Comparison of ENCODE assay signal across 1 cellular context in genomic region chr11:10659339-10660216, GRCh38.
A peak's percentile ranks its signal among the peaks of the same experiment; 100 is the strongest.
TF ChIP-seq lines count a peak whose summit lies in the region.

No MANE protein-coding gene starts in this region.

TF ChIP-seq in HepG2, 621 proteins besides CTCF, POLR2A, EP300 and RAD21 (continued from another document and continues in another):
- TF ChIP-seq KIAA2018 (CRISPR knock-in tag; IDR thresholded peaks at IDR 0.05; ENCODE audit: borderline replicate concordance), result no peak
- TF ChIP-seq KAT8 (CRISPR knock-in tag; IDR thresholded peaks at IDR 0.05), result peak; percentile 40; the same call in 1 of the 2 replicates
- no peak for TF ChIP-seq ZNF432 (CRISPR knock-in tag; IDR thresholded peaks at IDR 0.05; ENCODE audit: borderline replicate concordance)
- 0 out of 2 replicates have a peak, but pooled peaks have one; percentile 22 for TF ChIP-seq ISL2 (CRISPR knock-in tag; IDR thresholded peaks at IDR 0.05)
- no peak for TF ChIP-seq ZNF564 (CRISPR knock-in tag; IDR thresholded peaks at IDR 0.05)
- peak; percentile 99 for TF ChIP-seq FOSL2 (CRISPR knock-in tag; IDR thresholded peaks at IDR 0.05)
- no peak for TF ChIP-seq ZBTB10 (CRISPR knock-in tag; IDR thresholded peaks at IDR 0.05; ENCODE audit: borderline replicate concordance)
- no peak for TF ChIP-seq ZNF576 (CRISPR knock-in tag; IDR thresholded peaks at IDR 0.05)
- no peak for TF ChIP-seq ZNF780A (CRISPR knock-in tag; IDR thresholded peaks at IDR 0.05)
- TF ChIP-seq THAP11 (CRISPR knock-in tag; IDR thresholded peaks at IDR 0.05), result 0 out of 2 replicates have a peak, but pooled peaks have one; percentile 29
- TF ChIP-seq SOX6 (IDR thresholded peaks at IDR 0.05), result no peak
- TF ChIP-seq SOX6 (CRISPR knock-in tag; IDR thresholded peaks at IDR 0.05), result peak; percentile 15; the same call in 1 of the 2 replicates
- no peak for TF ChIP-seq ZBTB14 (CRISPR knock-in tag; IDR thresholded peaks at IDR 0.05)
- TF ChIP-seq CEBPB (IDR thresholded peaks at IDR 0.05; ENCODE audit: borderline replicate concordance, low read depth, low read length), result peak; percentile 64; the same call in 1 of the 2 replicates
- no peak for TF ChIP-seq ZNF572 (CRISPR knock-in tag; IDR thresholded peaks at IDR 0.05)
- TF ChIP-seq JUN (CRISPR knock-in tag; IDR thresholded peaks at IDR 0.05), result peak; percentile 78
- TF ChIP-seq CC2D1A (CRISPR knock-in tag; IDR thresholded peaks at IDR 0.05), result no peak
- TF ChIP-seq RXRA (CRISPR knock-in tag; IDR thresholded peaks at IDR 0.05), result peak; percentile 70; the same call in 1 of the 2 replicates
- TF ChIP-seq RBFOX2 (IDR thresholded peaks at IDR 0.05; ENCODE audit: low read depth, low read length), result no peak
- no peak for TF ChIP-seq ARID4A (CRISPR knock-in tag; IDR thresholded peaks at IDR 0.05; ENCODE audit: borderline replicate concordance)
- no peak for TF ChIP-seq ADNP (CRISPR knock-in tag; IDR thresholded peaks at IDR 0.05)
- peak; percentile 18; the same call in 1 of the 2 replicates for TF ChIP-seq BCL6 (CRISPR knock-in tag; IDR thresholded peaks at IDR 0.05)
- no peak for TF ChIP-seq ZBTB7A (CRISPR knock-in tag; IDR thresholded peaks at IDR 0.05)
- TF ChIP-seq MLXIP (CRISPR knock-in tag; IDR thresholded peaks at IDR 0.05; ENCODE audit: borderline replicate concordance), result no peak
- no peak for TF ChIP-seq NCOA1 (CRISPR knock-in tag; IDR thresholded peaks at IDR 0.05)
- no peak for TF ChIP-seq HNRNPLL (IDR thresholded peaks at IDR 0.05; ENCODE audit: low read depth, low read length, poor library complexity, severe bottlenecking)
- TF ChIP-seq ZNF205 (CRISPR knock-in tag; IDR thresholded peaks at IDR 0.05), result 0 out of 2 replicates have a peak, but pooled peaks have one; percentile 28
- no peak for TF ChIP-seq HNF1B (CRISPR knock-in tag; IDR thresholded peaks at IDR 0.05)
- no peak for TF ChIP-seq ZNF75D (CRISPR knock-in tag; IDR thresholded peaks at IDR 0.05; ENCODE audit: borderline replicate concordance)
- TF ChIP-seq KLF6 (CRISPR knock-in tag; IDR thresholded peaks at IDR 0.05), result no peak
- no peak for TF ChIP-seq ZNF569 (CRISPR knock-in tag; IDR thresholded peaks at IDR 0.05; ENCODE audit: borderline replicate concordance)
- no peak for TF ChIP-seq CENPX (CRISPR knock-in tag; IDR thresholded peaks at IDR 0.05)
- TF ChIP-seq ZNF143 (CRISPR knock-in tag; IDR thresholded peaks at IDR 0.05), result no peak
- TF ChIP-seq THAP9 (CRISPR knock-in tag; IDR thresholded peaks at IDR 0.05; ENCODE audit: borderline replicate concordance), result no peak
